Comparison of ENCODE assay signal across 24 cellular contexts in genomic region chr1:44220755-44221154, GRCh38. TPM values are rescaled to one million over a fixed set of nuclear protein-coding genes. Genes with fewer than 3 reads are reported as not detected.
DNase-seq lines count a peak whose midpoint lies in the region; ATAC-seq and TF ChIP-seq lines count a peak whose summit lies in the region.
"Had no signal": no experiment of that assay in that cellular context is flagged by ENCODE, and none has a peak within 500 bp of the region (broad histone marks: within the 10 kb centered on the region; RNA-seq: fewer than 3 reads in every experiment).

No MANE protein-coding gene starts in this region.

- H4K8ac ChIP-seq in mesenchymal stem cell (ENCODE audit: low read length): no peak overlapping the region

- H3K79me1 ChIP-seq in mesenchymal stem cell (replicated peaks; ENCODE audit: low read length, poor library complexity, severe bottlenecking): peaks cover 13% of the 10 kb centered on the region

- H2BK5ac ChIP-seq in mesenchymal stem cell (ENCODE audit: low read depth, low read length, poor library complexity, severe bottlenecking): no peak overlapping the region

- no peak overlapping the region for H3K23ac ChIP-seq in mesenchymal stem cell (ENCODE audit: low read length in 2 of 2)

- TF ChIP-seq EP300 in gastroesophageal sphincter (IDR thresholded peaks at IDR 0.05) (no peak), upper lobe of left lung (IDR thresholded peaks at IDR 0.05) (no peak)

- intact Hi-C loops in OCI-LY7 (cut with micrococcal nuclease; ENCODE audit: unreplicated experiment): no loop called here

- ATAC-seq in GM19324 (IDR thresholded peaks at IDR 0.05; ENCODE audit: low FRiP score, unreplicated experiment) (peak; percentile 45), gastroesophageal sphincter (no peak), HG02678 (IDR thresholded peaks at IDR 0.05; ENCODE audit: unreplicated experiment) (no peak), upper lobe of left lung (ENCODE audit: low FRiP score in 2 of 2) (no peak)
- ATAC-seq: naive thymus-derived CD4-positive, alpha-beta T cell; T-cell had no signal

- no peaks in the 10 kb centered on the region for H3K27me3 ChIP-seq in ACC112 (ENCODE audit: insufficient read depth, low read length)
- no peaks in the 10 kb centered on the region for H3K27me3 ChIP-seq in mesenchymal stem cell (ENCODE audit: control insufficient read depth in 1 of 2, insufficient read depth in 1 of 2, low read length in 2 of 2)
- no peaks in the 10 kb centered on the region for H3K27me3 ChIP-seq in gastroesophageal sphincter
- H3K27me3 ChIP-seq in upper lobe of left lung: no peaks in the 10 kb centered on the region
- H3K27me3 ChIP-seq: BLaER1 treated with 17β-estradiol and CSF1 and Interleukin-3, amounts not matched to agents 10 nM and 100 nM; SJSA1; transverse colon had no signal

- H3K18ac ChIP-seq in mesenchymal stem cell (ENCODE audit: low read depth in 1 of 2, low read length in 2 of 2): peak overlapping the region in 1 of 2 experiments; percentile 46

- no peak; the same call in 1 of the 2 replicates for TF ChIP-seq CTCF in OCI-LY7 (conservative IDR thresholded peaks at IDR 0.05; ENCODE audit: low read length)
- TF ChIP-seq CTCF in GM10248 (IDR thresholded peaks at IDR 0.05; ENCODE audit: control extremely low read depth, extremely low read depth, low read depth, missing control alignments): no peak
- no peak for TF ChIP-seq CTCF in gastroesophageal sphincter (IDR thresholded peaks at IDR 0.05)
- no peak for TF ChIP-seq CTCF in upper lobe of left lung (IDR thresholded peaks at IDR 0.05)

- POLR2A ChIA-PET in OCI-LY7 (lab: Charles Lee) (interaction anchor here (1.4 kb wide), 1 partner anchor 13 kb away, joined by 3 read pairs; no protein-coding TSS in a partner anchor), GM10248 (lab: Yijun Ruan, JAX) (no interaction called here)

- peak overlapping the region in 1 of 2 experiments; percentile 71 for H3K14ac ChIP-seq in mesenchymal stem cell (ENCODE audit: low read length in 2 of 2)

- WGBS in mesenchymal stem cell: 96% methylated on average over 9 of the region's 10 CpGs
- 60 to 91% methylated on average over 4 to 5 of the region's 10 CpGs for WGBS in gastroesophageal sphincter (ENCODE audit: low coverage in 1 of 2), 2 donors
- 84% methylated on average over 10 of the region's 10 CpGs; no CpG with 5 or more reads in 1 of the 2 donors for WGBS in upper lobe of left lung, 2 donors

- H2BK12ac ChIP-seq in mesenchymal stem cell (ENCODE audit: low read length in 2 of 2): peak overlapping the region in 1 of 2 experiments; percentile 27

- no peaks in the 10 kb centered on the region for H3K9me3 ChIP-seq in OCI-LY7 (ENCODE audit: low read length)
- no peaks in the 10 kb centered on the region for H3K9me3 ChIP-seq in mesenchymal stem cell (ENCODE audit: control insufficient read depth, low read length)
- no peaks in the 10 kb centered on the region for H3K9me3 ChIP-seq in gastroesophageal sphincter
- H3K9me3 ChIP-seq in upper lobe of left lung: no peaks in the 10 kb centered on the region
- H3K9me3 ChIP-seq: BLaER1 treated with 17β-estradiol and CSF1 and Interleukin-3, amounts not matched to agents 10 nM and 100 nM; SJSA1; transverse colon had no signal

- CTCF ChIA-PET in OCI-LY7 (lab: Charles Lee; ENCODE audit: unreplicated experiment) (no interaction called here), GM10248 (lab: Yijun Ruan, JAX) (interaction anchor here (1.5 to 7.6 kb wide), 4 partner anchors 9 to 374 kb away, joined by 5 to 72 read pairs (median 26); no protein-coding TSS in a partner anchor)

- no peaks in the 10 kb centered on the region for H3K9me2 ChIP-seq in OCI-LY7 (ENCODE audit: insufficient read depth, low read length)

- H3K4me2 ChIP-seq in OCI-LY7 (ENCODE audit: low read length): peak overlapping the region; percentile 58
- H3K4me2 ChIP-seq in mesenchymal stem cell (ENCODE audit: low read length, poor library complexity, severe bottlenecking): no peak overlapping the region
- H3K4me2 ChIP-seq: BLaER1 treated with 17β-estradiol and CSF1 and Interleukin-3, amounts not matched to agents 10 nM and 100 nM had no signal

- no peak overlapping the region for H2AK5ac ChIP-seq in mesenchymal stem cell (ENCODE audit: low read length, severe bottlenecking)

- no peaks in the 10 kb centered on the region for H3K79me2 ChIP-seq in ACC112 (ENCODE audit: control insufficient read depth, insufficient read depth, low read length, unreplicated experiment)
- H3K79me2 ChIP-seq in OCI-LY7 (ENCODE audit: insufficient read depth, low read depth, low read length): no peaks in the 10 kb centered on the region

- H2BK15ac ChIP-seq in mesenchymal stem cell (ENCODE audit: low read depth, poor library complexity, severe bottlenecking): no peak overlapping the region

- no peaks in the 10 kb centered on the region for H4K20me1 ChIP-seq in OCI-LY7 (ENCODE audit: insufficient read depth, low read length)

- H2AFZ ChIP-seq in ACC112 (ENCODE audit: low read length, unreplicated experiment) (no peak overlapping the region), OCI-LY7 (ENCODE audit: low read length) (no peak overlapping the region), mesenchymal stem cell (ENCODE audit: low read depth, low read length) (no peak overlapping the region)

- peak overlapping the region; percentile 35 for H4K91ac ChIP-seq in mesenchymal stem cell (ENCODE audit: low read length)

- H3K27ac ChIP-seq in ACC112 (ENCODE audit: low read depth, low read length) (peak overlapping the region; percentile 46; the same call in 1 of the 2 replicates), OCI-LY7 (ENCODE audit: low read depth, low read length, poor library complexity, severe bottlenecking) (peak overlapping the region; percentile 75), mesenchymal stem cell (ENCODE audit: low read length, poor library complexity, severe bottlenecking) (peak overlapping the region; percentile 17), gastroesophageal sphincter (no peak overlapping the region), upper lobe of left lung (no peak overlapping the region)
- H3K27ac ChIP-seq: BLaER1 treated with 17β-estradiol and CSF1 and Interleukin-3, amounts not matched to agents 10 nM and 100 nM; SJSA1; transverse colon had no signal

- no peak overlapping the region for H3K9ac ChIP-seq in mesenchymal stem cell (ENCODE audit: low read length)
- H3K9ac ChIP-seq: BLaER1 treated with 17β-estradiol and CSF1 and Interleukin-3, amounts not matched to agents 10 nM and 100 nM had no signal

- no peak overlapping the region for H2BK120ac ChIP-seq in mesenchymal stem cell (ENCODE audit: low read depth, low read length)

- H3K4me1 ChIP-seq in ACC112 (ENCODE audit: control insufficient read depth, insufficient read depth, low read length, unreplicated experiment) (peaks cover 15% of the 10 kb centered on the region), OCI-LY7 (ENCODE audit: insufficient read depth, low read length, poor library complexity, severe bottlenecking) (peaks cover 23% of the 10 kb centered on the region), mesenchymal stem cell (ENCODE audit: control insufficient read depth, insufficient read depth, low read depth, low read length) (peaks cover 26% of the 10 kb centered on the region), gastroesophageal sphincter (peaks cover 0 to 12% (median 0%) of the 10 kb centered on the region in 3 donors), upper lobe of left lung (peaks cover 0 to 3% (median 0%) of the 10 kb centered on the region in 4 donors)
- H3K4me1 ChIP-seq: SJSA1 had no signal

- no TSS peak for BruUV-seq in OCI-LY7 (replicated peaks; lab: Mats Ljungman, UMichigan)

- H3K36me3 ChIP-seq in ACC112 (ENCODE audit: insufficient read depth, low read length) (peaks cover 14% of the 10 kb centered on the region; the same call in 1 of the 2 replicates), OCI-LY7 (ENCODE audit: insufficient read depth, low read length) (peaks cover 55% of the 10 kb centered on the region), mesenchymal stem cell (ENCODE audit: control insufficient read depth in 1 of 2, insufficient read depth in 2 of 2, low read depth in 1 of 2, low read length in 2 of 2) (peaks cover 61 to 68% of the 10 kb centered on the region in 2 experiments), gastroesophageal sphincter (peaks cover 0 to 75% of the 10 kb centered on the region in 2 donors), upper lobe of left lung (peaks cover 29 to 62% (median 50%) of the 10 kb centered on the region in 4 donors)

- TF ChIP-seq POLR2A in gastroesophageal sphincter (IDR thresholded peaks at IDR 0.05): no peak
- no peak for TF ChIP-seq POLR2A in upper lobe of left lung (IDR thresholded peaks at IDR 0.05)

- DNase-seq in OCI-LY7 (ENCODE audit: low spot score): peak; percentile 85
- no peak for DNase-seq in mesenchymal stem cell
- no peak for DNase-seq in GM10248 (ENCODE audit: extremely low spot score)
- DNase-seq in upper lobe of left lung: no peak
- DNase-seq: ACHN; activated CD4-positive, alpha-beta T cell treated with anti-CD3 and anti-CD28 coated beads, Interleukin-2, amount 50 U/mL, for 48 hours; activated T-cell treated with anti-CD3 and anti-CD28 coated beads for 4 hours; DMS53; GDM1; midbrain; naive thymus-derived CD4-positive, alpha-beta T cell; NCI-H1092 treated with DMSO at 0.1 percent for 48 hours; NCI-H187 treated with DMSO at 0.1 percent for 48 hours; NCI-H526 treated with DMSO at 0.1 percent for 48 hours; retina; small intestine; T-cell; transverse colon had no signal

- H3K4me3 ChIP-seq in ACC112 (ENCODE audit: low read depth, low read length) (no peak overlapping the region), OCI-LY7 (ENCODE audit: low read depth, low read length, poor library complexity, severe bottlenecking) (peak overlapping the region; percentile 20), mesenchymal stem cell (ENCODE audit: insufficient read depth in 1 of 2, low read depth in 1 of 2, low read length in 2 of 2) (no peak overlapping the region), gastroesophageal sphincter (no peak overlapping the region), upper lobe of left lung (no peak overlapping the region)
- H3K4me3 ChIP-seq: BLaER1 treated with 17β-estradiol and CSF1 and Interleukin-3, amounts not matched to agents 10 nM and 100 nM; SJSA1; transverse colon had no signal

- H3K4ac ChIP-seq in mesenchymal stem cell (ENCODE audit: low read depth in 1 of 2, low read length in 2 of 2): peak overlapping the region in 1 of 2 experiments; percentile 13

RNA-seq across cellular contexts. Expression of gene DMAP1, which starts 7.5 kb away (rescaled TPM):
- total RNA-seq in OCI-LY7 (2014; rRNA removed; shearing (Covaris generic)): 35.4 and 56.8 TPM in 2 replicates
- 53.0 and 55.9 TPM in 2 replicates for total RNA-seq in OCI-LY7 (2022)
- 18.5 TPM for polyA plus RNA-seq in mesenchymal stem cell (2013, experiment 1 of 2)
- 18.4 TPM for polyA plus RNA-seq in mesenchymal stem cell (2013, experiment 2 of 2)
- 10 to 100 TPM; 28.0 to 37.1 (median 33.7) TPM for total RNA-seq in gastroesophageal sphincter
- 100 to 1,000 TPM in 1 of 6 donors, 10 to 100 TPM in 5; 32.1 to 236 (median 39.7) TPM for total RNA-seq in upper lobe of left lung

Comparison
In these comparisons a context has a peak if more than half of its experiments do, and no peak if none do; other contexts are left out.
1. H3K27ac ChIP-seq: peak in ACC112 (single experiment), OCI-LY7 (single experiment) and mesenchymal stem cell (single experiment); none in gastroesophageal sphincter (0 of 4) and upper lobe of left lung (0 of 4).